16 cellular contexts compared by ENCODE assay signal in genomic region chr11:130477646-130478203, GRCh38. TPM values are rescaled to one million over a fixed set of nuclear protein-coding genes. Genes with fewer than 3 reads are reported as not detected.
DNase-seq lines count a peak whose midpoint lies in the region; ATAC-seq and TF ChIP-seq lines count a peak whose summit lies in the region.
"Had no signal": no experiment of that assay in that cellular context is flagged by ENCODE, and none has a peak within 500 bp of the region (broad histone marks: within the 10 kb centered on the region; RNA-seq: fewer than 3 reads in every experiment).

No MANE protein-coding gene starts in this region.

- peaks cover 0 to 4% (median 0%) of the 10 kb centered on the region in 3 donors for H3K27me3 Mint-ChIP-seq in immature natural killer cell (ENCODE audit: low read depth in 3 of 3)

- in situ Hi-C loops in IMR-90 (cut with MboI; ENCODE audit: low sequenced_read_pairs): no loop called here

- H2AFZ ChIP-seq in IMR-90 (replicated peaks; ENCODE audit: low read length, poor library complexity) (peak overlapping the region; percentile 85), mesenchymal stem cell (ENCODE audit: low read depth, low read length) (no peak overlapping the region)

- peak overlapping the region; percentile 83 for H2AK9ac ChIP-seq in IMR-90 (replicated peaks; ENCODE audit: low read depth, low read length, poor library complexity)

- DNase-seq in IMR-90: peak; percentile 18
- DNase-seq in breast epithelium (ENCODE audit: low spot score in 2 of 2): no peak
- DNase-seq in mesenchymal stem cell: peak; percentile 31
- DNase-seq in thoracic aorta (ENCODE audit: low spot score): no peak
- DNase-seq in NOMO-1 treated with dmso at 0.1 percent for 144 hours (lab: John Stamatoyannopoulos, UW; ENCODE audit: unreplicated experiment): no peak
- DNase-seq in immature natural killer cell: no peak
- no peak for DNase-seq in left colon
- no peak for DNase-seq in anterior cingulate cortex (lab: John Stamatoyannopoulos, UW)
- DNase-seq: activated CD4-positive, alpha-beta T cell treated with anti-CD3 and anti-CD28 coated beads for 48 hours; activated gamma-delta T cell; dorsolateral prefrontal cortex; NCI-H1048; NCI-H524 treated with DMSO at 0.1 percent for 48 hours; stimulated activated CD4-positive, alpha-beta T cell treated with anti-CD3 and anti-CD28 coated beads, Interleukin-2, amount 100 ng/mL, for 48 hours had no signal

- peak overlapping the region; percentile 59 to 60 for H2BK12ac ChIP-seq in mesenchymal stem cell (ENCODE audit: low read length in 2 of 2)

- H3K4me3 ChIP-seq in IMR-90 (ENCODE audit: insufficient read depth, low read depth, low read length): no peak overlapping the region
- H3K4me3 ChIP-seq in breast epithelium: peak overlapping the region in 1 of 3 donors; percentile 22
- H3K4me3 ChIP-seq in mesenchymal stem cell (ENCODE audit: insufficient read depth in 1 of 2, low read depth in 1 of 2, low read length in 2 of 2): no peak overlapping the region
- H3K4me3 ChIP-seq in thoracic aorta: no peak overlapping the region
- H3K4me3 ChIP-seq: dorsolateral prefrontal cortex had no signal

- H3K4ac ChIP-seq in IMR-90 (ENCODE audit: low read depth, low read length) (peak overlapping the region; percentile 97), mesenchymal stem cell (ENCODE audit: low read depth in 1 of 2, low read length in 2 of 2) (peak overlapping the region in 1 of 2 experiments; percentile 53)

- no peak overlapping the region for H3K27ac Mint-ChIP-seq in immature natural killer cell
- H3K27ac Mint-ChIP-seq: natural killer cell treated with Interleukin-12 subunit alpha and Interleukin-12 subunit beta and Interleukin-15 and Interleukin-18, amount 100 ng/mL, for 72 hours had no signal

- H2AK5ac ChIP-seq in IMR-90 (ENCODE audit: low read depth, low read length) (peak overlapping the region; percentile 94), mesenchymal stem cell (ENCODE audit: low read length, severe bottlenecking) (no peak overlapping the region)

- WGBS in IMR-90 (ENCODE audit: extremely low coverage in 2 of 2, insufficient read length in 1 of 2), 2 experiments: 57% methylated on average over 4 of the region's 5 CpGs; no CpG with 5 or more reads in 1 of the 2 experiments
- 40% methylated on average over 5 of the region's 5 CpGs for WGBS in mesenchymal stem cell

- H3K9me1 ChIP-seq in IMR-90 (ENCODE audit: insufficient read depth, low read length): peaks cover 33% of the 10 kb centered on the region

- H3K4me1 ChIP-seq in IMR-90 (ENCODE audit: control insufficient read depth, insufficient read depth, low read length) (peaks cover 43% of the 10 kb centered on the region), breast epithelium (peaks cover 0 to 10% of the 10 kb centered on the region in 2 donors), mesenchymal stem cell (ENCODE audit: control insufficient read depth, insufficient read depth, low read depth, low read length) (peaks cover 37% of the 10 kb centered on the region), thoracic aorta (ENCODE audit: control insufficient read depth in 1 of 2, low read depth in 2 of 2) (peaks cover 17 to 47% of the 10 kb centered on the region in 2 donors)

- dilution Hi-C loops in IMR-90 (cut with HindIII; ENCODE audit: low sequenced_read_pairs, unreplicated experiment): no loop called here

- H3K36me3 ChIP-seq in IMR-90 (ENCODE audit: control insufficient read depth, insufficient read depth, low read length): peaks cover 41% of the 10 kb centered on the region
- no peaks in the 10 kb centered on the region for H3K36me3 ChIP-seq in breast epithelium
- H3K36me3 ChIP-seq in mesenchymal stem cell (ENCODE audit: control insufficient read depth in 1 of 2, insufficient read depth in 2 of 2, low read depth in 1 of 2, low read length in 2 of 2): peaks cover 16 to 54% of the 10 kb centered on the region in 2 experiments
- H3K36me3 ChIP-seq in thoracic aorta: peaks cover 8% of the 10 kb centered on the region

- POLR2A ChIA-PET in IMR-90 (lab: Charles Lee; ENCODE audit: unreplicated experiment): no interaction called here

- H3K4me1 Mint-ChIP-seq in immature natural killer cell: no peaks in the 10 kb centered on the region

- no peaks in the 10 kb centered on the region for H3K9me3 Mint-ChIP-seq in immature natural killer cell
- H3K9me3 Mint-ChIP-seq: natural killer cell treated with Interleukin-12 subunit alpha and Interleukin-12 subunit beta and Interleukin-15 and Interleukin-18, amount 100 ng/mL, for 72 hours had no signal

- no peak for TF ChIP-seq POLR2A in IMR-90 (IDR thresholded peaks at IDR 0.05; ENCODE audit: low read depth, low read length)
- no peak for TF ChIP-seq POLR2A in breast epithelium (IDR thresholded peaks at IDR 0.05)

- H3K9ac ChIP-seq in IMR-90 (ENCODE audit: low read depth, low read length) (peak overlapping the region; percentile 25; the same call in 1 of the 2 replicates), mesenchymal stem cell (ENCODE audit: low read length) (peak overlapping the region; percentile 81)

- TF ChIP-seq CTCF in IMR-90 (conservative IDR thresholded peaks at IDR 0.05; ENCODE audit: low read depth, low read length) (no peak), breast epithelium (IDR thresholded peaks at IDR 0.05) (no peak), thoracic aorta (IDR thresholded peaks at IDR 0.05) (no peak)

- H3K23ac ChIP-seq in IMR-90 (ENCODE audit: low read depth, low read length) (peak overlapping the region; percentile 44; the same call in 1 of the 2 replicates), mesenchymal stem cell (ENCODE audit: low read length in 2 of 2) (no peak overlapping the region)

- no peak for TF ChIP-seq RAD21 in IMR-90 (IDR thresholded peaks at IDR 0.05; ENCODE audit: low read length)

- H3K14ac ChIP-seq in IMR-90 (replicated peaks; ENCODE audit: low read depth, low read length) (peak overlapping the region; percentile 90), mesenchymal stem cell (ENCODE audit: low read length in 2 of 2) (no peak overlapping the region)

- H2BK20ac ChIP-seq in IMR-90 (ENCODE audit: low read depth, low read length): peak overlapping the region; percentile 97

- H3K4me2 ChIP-seq in IMR-90 (ENCODE audit: low read depth, low read length): no peak overlapping the region
- peak overlapping the region; percentile 53 for H3K4me2 ChIP-seq in mesenchymal stem cell (ENCODE audit: low read length, poor library complexity, severe bottlenecking)

- H3K27ac ChIP-seq in IMR-90 (ENCODE audit: insufficient read depth, low read length): peak overlapping the region; percentile 97
- peak overlapping the region; percentile 76 to 92 for H3K27ac ChIP-seq in breast epithelium
- peak overlapping the region; percentile 98 for H3K27ac ChIP-seq in mesenchymal stem cell (ENCODE audit: low read length, poor library complexity, severe bottlenecking)
- H3K27ac ChIP-seq in thoracic aorta: peak overlapping the region; percentile 74 to 85

- H3K4me3 Mint-ChIP-seq in immature natural killer cell: no peak overlapping the region
- H3K4me3 Mint-ChIP-seq: natural killer cell treated with Interleukin-12 subunit alpha and Interleukin-12 subunit beta and Interleukin-15 and Interleukin-18, amount 100 ng/mL, for 72 hours had no signal

- H3K18ac ChIP-seq in IMR-90 (ENCODE audit: low read depth, low read length): peak overlapping the region; percentile 98
- H3K18ac ChIP-seq in mesenchymal stem cell (ENCODE audit: low read depth in 1 of 2, low read length in 2 of 2): peak overlapping the region; percentile 69 to 74

- no peaks in the 10 kb centered on the region for H4K20me1 ChIP-seq in IMR-90 (ENCODE audit: insufficient read depth, low read length)

- H4K91ac ChIP-seq in IMR-90 (ENCODE audit: insufficient read depth, low read depth, low read length) (peak overlapping the region; percentile 98), mesenchymal stem cell (ENCODE audit: low read length) (peak overlapping the region; percentile 66)

- H2BK15ac ChIP-seq in IMR-90 (ENCODE audit: low read depth, low read length) (peak overlapping the region; percentile 83; the same call in 2 of the 3 replicates), mesenchymal stem cell (ENCODE audit: low read depth, poor library complexity, severe bottlenecking) (no peak overlapping the region)

- no peaks in the 10 kb centered on the region for H3K36me3 Mint-ChIP-seq in immature natural killer cell
- H3K36me3 Mint-ChIP-seq: natural killer cell treated with Interleukin-12 subunit alpha and Interleukin-12 subunit beta and Interleukin-15 and Interleukin-18, amount 100 ng/mL, for 72 hours had no signal

- H4K8ac ChIP-seq in IMR-90 (ENCODE audit: low read depth in 2 of 2, low read length in 2 of 2): peak overlapping the region; percentile 78 to 92
- peak overlapping the region; percentile 45 for H4K8ac ChIP-seq in mesenchymal stem cell (ENCODE audit: low read length)

- no peak for ATAC-seq in IMR-90 (ENCODE audit: low read depth)
- no peak for ATAC-seq in thoracic aorta (ENCODE audit: insufficient number of reproducible peaks, low FRiP score, low read depth)
- ATAC-seq in left colon: no peak
- ATAC-seq: natural killer cell treated with Interleukin-12 subunit alpha and Interleukin-12 subunit beta and Interleukin-15 and Interleukin-18, amount 100 ng/mL, for 72 hours had no signal

- peak overlapping the region; percentile 51; the same call in 1 of the 2 replicates for H3K56ac ChIP-seq in IMR-90 (ENCODE audit: extremely low read depth, insufficient read depth, low read length)

- H2BK120ac ChIP-seq in IMR-90 (ENCODE audit: low read depth, low read length) (peak overlapping the region; percentile 98), mesenchymal stem cell (ENCODE audit: low read depth, low read length) (no peak overlapping the region)

- intact Hi-C loops in IMR-90 (cut with micrococcal nuclease) (loop anchor here (1.0 to 5.0 kb wide), 5 partner anchors 45 to 350 kb away; no protein-coding TSS in a partner anchor), breast epithelium (cut with DNase I; ENCODE audit: low total_unique reads) (no loop called here), left colon (cut with DNase I, micrococcal nuclease) (no loop called here)

- BruUV-seq in IMR-90 (replicated peaks; lab: Mats Ljungman, UMichigan): no TSS peak

- peak overlapping the region; percentile 93 for H4K5ac ChIP-seq in IMR-90 (ENCODE audit: low read depth, low read length)

- H2BK5ac ChIP-seq in IMR-90 (ENCODE audit: low read depth, low read length, poor library complexity, severe bottlenecking) (peak overlapping the region; percentile 93), mesenchymal stem cell (ENCODE audit: low read depth, low read length, poor library complexity, severe bottlenecking) (peak overlapping the region; percentile 87)

- H3K27me3 ChIP-seq in IMR-90 (ENCODE audit: control insufficient read depth, insufficient read depth, low read length) (no peaks in the 10 kb centered on the region), breast epithelium (no peaks in the 10 kb centered on the region), mesenchymal stem cell (ENCODE audit: control insufficient read depth in 1 of 2, insufficient read depth in 1 of 2, low read length in 2 of 2) (no peaks in the 10 kb centered on the region), thoracic aorta (replicated peaks; ENCODE audit: insufficient read depth) (no peaks in the 10 kb centered on the region)
- H3K27me3 ChIP-seq: dorsolateral prefrontal cortex had no signal

- CTCF ChIA-PET in IMR-90 (lab: Yijun Ruan, JAX): interaction anchor here (1.5 kb wide), 2 partner anchors 22 to 27 kb away, joined by 4 to 5 read pairs; no protein-coding TSS in a partner anchor

- H3K79me1 ChIP-seq in IMR-90 (ENCODE audit: low read depth in 1 of 2, low read length in 2 of 2) (peaks cover 0 to 3% of the 10 kb centered on the region in 2 experiments; a peak in 1 of 4 replicates), mesenchymal stem cell (replicated peaks; ENCODE audit: low read length, poor library complexity, severe bottlenecking) (no peaks in the 10 kb centered on the region)

- H3K9me3 ChIP-seq in IMR-90 (ENCODE audit: control insufficient read depth, insufficient read depth, low read length) (no peaks in the 10 kb centered on the region), breast epithelium (no peaks in the 10 kb centered on the region), mesenchymal stem cell (ENCODE audit: control insufficient read depth, low read length) (no peaks in the 10 kb centered on the region), thoracic aorta (no peaks in the 10 kb centered on the region)

RNA-seq across cellular contexts. Expression of gene ADAMTS15, which starts 29.3 kb away (rescaled TPM):
- total RNA-seq in IMR-90 (2012; rRNA removed) (3.0 and 3.1 TPM in 2 replicates), breast epithelium (10 to 100 TPM; 17.9 to 22.6 (median 21.9) TPM), thoracic aorta (10 to 100 TPM; 10.8 to 14.1 TPM), left colon (1 to 10 TPM; 3.6 to 4.4 TPM)
- polyA plus RNA-seq in IMR-90 (2012; rRNA removed) (4.7 and 5.0 TPM in 2 replicates), immature natural killer cell (not detected)
- 3.3 and 6.1 TPM in 2 replicates for polyA plus RNA-seq in IMR-90 (2012; cell fraction: cytosol; rRNA removed)
- polyA plus RNA-seq in IMR-90 (2012; cell fraction: nucleus; rRNA removed; ENCODE audit: low replicate concordance): 9.5 and 11.7 TPM in 2 replicates
- polyA plus RNA-seq in mesenchymal stem cell (2013, experiment 1 of 2): 0.50 TPM
- 0.45 TPM for polyA plus RNA-seq in mesenchymal stem cell (2013, experiment 2 of 2)
- total RNA-seq: natural killer cell treated with Interleukin-12 subunit alpha and Interleukin-12 subunit beta and Interleukin-15 and Interleukin-18, amount 100 ng/mL, for 72 hours had no signal

RNA-seq across cellular contexts. Expression of gene ADAMTS8, which starts 49.3 kb away (rescaled TPM):
- total RNA-seq in IMR-90 (2012; rRNA removed) (under 0.01 TPM in 2 replicates), breast epithelium (1 to 10 TPM in 1 of 3 donors, under 1 TPM in 2; 0.32 to 2.0 (median 0.44) TPM), thoracic aorta (10 to 100 TPM in 1 of 2 donors, 1 to 10 TPM in 1; 5.3 to 17.6 TPM), left colon (1 to 10 TPM in 1 of 2 donors, under 1 TPM in 1; 0.40 to 3.4 TPM)
- polyA plus RNA-seq in IMR-90 (2012; rRNA removed) (0.39 and 0.60 TPM in 2 replicates), immature natural killer cell (under 1 TPM in 1 of 3 donors, not detected in 2; 0.18 TPM)
- 0.30 and 1.3 TPM in 2 replicates for polyA plus RNA-seq in IMR-90 (2012; cell fraction: cytosol; rRNA removed)
- polyA plus RNA-seq in IMR-90 (2012; cell fraction: nucleus; rRNA removed; ENCODE audit: low replicate concordance): 0.39 and 0.83 TPM in 2 replicates
- 1.3 TPM for polyA plus RNA-seq in mesenchymal stem cell (2013, experiment 1 of 2)
- polyA plus RNA-seq in mesenchymal stem cell (2013, experiment 2 of 2): 1.2 TPM
- total RNA-seq: Calu3; natural killer cell treated with Interleukin-12 subunit alpha and Interleukin-12 subunit beta and Interleukin-15 and Interleukin-18, amount 100 ng/mL, for 72 hours had no signal

Comparison
In these comparisons a context has a peak if more than half of its experiments do, and no peak if none do; other contexts are left out.
1. DNase-seq: peak in IMR-90 (single experiment) and mesenchymal stem cell (single experiment); none in breast epithelium (0 of 2), thoracic aorta (single experiment), NOMO-1 treated with dmso at 0.1 percent for 144 hours (single experiment), immature natural killer cell (0 of 3), left colon (0 of 2) and anterior cingulate cortex (0 of 58).
2. Peak in every context shown above with its lines, with median percentiles within 50 percentile points of each other: H3K27ac ChIP-seq.